Comparison of ENCODE assay signal across 21 cellular contexts in genomic region chr3:198032039-198032438, GRCh38.
A peak's percentile ranks its signal among the peaks of the same experiment; 100 is the strongest.
DNase-seq lines count a peak whose midpoint lies in the region; ATAC-seq, FAIRE-seq and TF ChIP-seq lines count a peak whose summit lies in the region.
"Had no signal": no experiment of that assay in that cellular context is flagged by ENCODE, and none has a peak within 500 bp of the region (broad histone marks: within the 10 kb centered on the region; RNA-seq: fewer than 3 reads in every experiment).

No MANE protein-coding gene starts in this region.

- H3K36me3 ChIP-seq in right atrium auricular region (no peaks in the 10 kb centered on the region), BLaER1 (no peaks in the 10 kb centered on the region; the same call in 1 of the 2 replicates), K562 (ENCODE audit: control insufficient read depth, insufficient read depth, low read length) (peaks cover 15% of the 10 kb centered on the region)
- H3K36me3 ChIP-seq: HAP-1 had no signal

- ATAC-seq in Right ventricle myocardium inferior (peak; percentile 29), K562 (peak; percentile 3; the same call in 2 of the 3 replicates), left ventricle myocardium superior (peak; percentile 26), GM19463 (IDR thresholded peaks at IDR 0.05; ENCODE audit: unreplicated experiment) (no peak)
- ATAC-seq: A549; CD8-positive, alpha-beta T cell; GM12878 had no signal

- no peak for TF ChIP-seq POLR2A in K562 (conservative IDR thresholded peaks at IDR 0.05)

- no peak for FAIRE-seq in K562 (lab: Jason Lieb, UNC)
- FAIRE-seq: A549, GM12878, GM19239 had no signal

- CTCF ChIA-PET in K562 (lab: Yijun Ruan, JAX; ENCODE audit: low intra/inter-chr PET ratio) = no interaction called here

- peak overlapping the region; percentile 21 for H3K4me2 ChIP-seq in BLaER1
- H3K4me2 ChIP-seq in K562 (ENCODE audit: insufficient read depth, low read length) = peak overlapping the region; percentile 71
- H3K4me2 ChIP-seq: A549 had no signal

- TF ChIP-seq CTCF in right atrium auricular region (IDR thresholded peaks at IDR 0.05) (no peak), K562 (IDR thresholded peaks at IDR 0.05 in 2 of 3, conservative IDR thresholded peaks at IDR 0.05 in 1 of 3; ENCODE audit: insufficient read depth in 2 of 3, low read depth in 1 of 3, low read length in 3 of 3) (no peak)

- 39% methylated on average over 6 of the region's 6 CpGs for WGBS in K562 (ENCODE audit: insufficient coverage, low coverage, missing lambda C conversion rate)

- H3K4me1 ChIP-seq in right atrium auricular region (peaks cover 0 to 7% of the 10 kb centered on the region in 2 donors), BLaER1 (peaks cover 10% of the 10 kb centered on the region), K562 (replicated peaks in 1 of 2; ENCODE audit: control insufficient read depth in 2 of 2, insufficient read depth in 2 of 2, low read length in 2 of 2) (peaks cover 17 to 50% of the 10 kb centered on the region in 2 experiments)
- H3K4me1 ChIP-seq: A549, HAP-1 had no signal

- H3K4me3 ChIP-seq in right atrium auricular region (peak overlapping the region in 1 of 2 donors; percentile 21), BLaER1 (no peak overlapping the region), K562 (no peak overlapping the region; the same call in 1 of the 2 replicates)
- H3K4me3 ChIP-seq: A549, GM12878, GM23248, HAP-1 had no signal

- TSS peak; percentile 70 for BruUV-seq in K562 (replicated peaks; lab: Mats Ljungman, UMichigan)

- no peak overlapping the region for H3K9ac ChIP-seq in BLaER1
- peak overlapping the region; percentile 4 to 60; a peak in 2 of 4 replicates for H3K9ac ChIP-seq in K562 (ENCODE audit: insufficient read depth in 1 of 2, low read depth in 2 of 2, low read length in 2 of 2)
- H3K9ac ChIP-seq: GM23248 had no signal

- intact Hi-C loops in Right ventricle myocardium inferior (cut with DNase I) = no loop called here
- intact Hi-C loops in K562 (cut with micrococcal nuclease) = no loop called here
- intact Hi-C loops in left ventricle myocardium superior (cut with micrococcal nuclease) = no loop called here

- POLR2A ChIA-PET in K562 (lab: Yijun Ruan, JAX) = interaction anchor here (1.0 kb wide), 2 partner anchors 9 to 49 kb away, joined by 3 read pairs; no protein-coding TSS in a partner anchor

- H3K27me3 ChIP-seq in right atrium auricular region (no peaks in the 10 kb centered on the region), BLaER1 (no peaks in the 10 kb centered on the region), K562 (ENCODE audit: control insufficient read depth in 2 of 2, insufficient read depth in 2 of 2, low read length in 2 of 2) (no peaks in the 10 kb centered on the region)

- no peaks in the 10 kb centered on the region for H3K9me1 ChIP-seq in K562 (ENCODE audit: control insufficient read depth, insufficient read depth, low read length)

- H2AFZ ChIP-seq in K562 (ENCODE audit: low read depth, low read length) = peak overlapping the region; percentile 94
- H2AFZ ChIP-seq: GM23248 had no signal

- H3K79me2 ChIP-seq in K562 (ENCODE audit: control insufficient read depth, insufficient read depth, low read length) = no peaks in the 10 kb centered on the region

- in situ Hi-C loops in K562 (cut with MboI) = no loop called here

- H3K9me3 ChIP-seq in right atrium auricular region = no peaks in the 10 kb centered on the region
- H3K9me3 ChIP-seq in BLaER1 = no peaks in the 10 kb centered on the region
- H3K9me3 ChIP-seq in K562 (replicated peaks; ENCODE audit: control insufficient read depth, insufficient read depth, low read depth, low read length) = no peaks in the 10 kb centered on the region
- H3K9me3 ChIP-seq: A549, HAP-1 had no signal

- no peak for DNase-seq in Right ventricle myocardium inferior (ENCODE audit: missing footprints)
- no peak for DNase-seq in right atrium auricular region (ENCODE audit: low spot score)
- no peak for DNase-seq in K562 (ENCODE audit: extremely low read depth in 1 of 4, low spot score in 3 of 4)
- DNase-seq in left ventricle myocardium superior = no peak
- no peak for DNase-seq in T-helper 9 cell
- no peak for DNase-seq in NCI-H2081 treated with DMSO at 0.1 percent for 48 hours (lab: John Stamatoyannopoulos, UW)
- DNase-seq: AML-193; CD8-positive, alpha-beta T cell; COR-L47; DMS 273 treated with DMSO at 0.1 percent for 48 hours; DMS53; DND-41; EL; GM23248 had no signal

- no peak for TF ChIP-seq RAD21 in K562 (CRISPR knock-in tag; conservative IDR thresholded peaks at IDR 0.05 in 1 of 2, IDR thresholded peaks at IDR 0.05 in 1 of 2)

- no peak for TF ChIP-seq EP300 in K562 (IDR thresholded peaks at IDR 0.05; ENCODE audit: low read length)

- H4K20me1 ChIP-seq in BLaER1 = no peaks in the 10 kb centered on the region
- no peaks in the 10 kb centered on the region for H4K20me1 ChIP-seq in K562 (replicated peaks; ENCODE audit: control insufficient read depth, insufficient read depth, low read length)

- H3K27ac ChIP-seq in right atrium auricular region (peak overlapping the region in 1 of 2 donors; percentile 9), BLaER1 (no peak overlapping the region), K562 (ENCODE audit: extremely low read depth, low read depth, low read length) (peak overlapping the region; percentile 75)
- H3K27ac ChIP-seq: 22Rv1, A549, GM23248 had no signal

TF ChIP-seq in K562, 482 proteins besides CTCF, POLR2A, EP300 and RAD21:
- no peak for TF ChIP-seq TCF15 (CRISPR knock-in tag; IDR thresholded peaks at IDR 0.05)
- TF ChIP-seq CUX1 (CRISPR knock-in tag; IDR thresholded peaks at IDR 0.05) = no peak
- no peak for TF ChIP-seq SREBF2 (CRISPR knock-in tag; IDR thresholded peaks at IDR 0.05)
- TF ChIP-seq, protein P1, sequence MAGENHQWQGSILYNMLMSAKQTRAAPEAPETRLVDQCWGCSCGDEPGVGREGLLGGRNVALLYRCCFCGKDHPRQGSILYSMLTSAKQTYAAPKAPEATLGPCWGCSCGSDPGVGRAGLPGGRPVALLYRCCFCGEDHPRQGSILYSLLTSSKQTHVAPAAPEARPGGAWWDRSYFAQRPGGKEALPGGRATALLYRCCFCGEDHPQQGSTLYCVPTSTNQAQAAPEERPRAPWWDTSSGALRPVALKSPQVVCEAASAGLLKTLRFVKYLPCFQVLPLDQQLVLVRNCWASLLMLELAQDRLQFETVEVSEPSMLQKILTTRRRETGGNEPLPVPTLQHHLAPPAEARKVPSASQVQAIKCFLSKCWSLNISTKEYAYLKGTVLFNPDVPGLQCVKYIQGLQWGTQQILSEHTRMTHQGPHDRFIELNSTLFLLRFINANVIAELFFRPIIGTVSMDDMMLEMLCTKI (IDR thresholded peaks at IDR 0.05; ENCODE audit: partially characterized antibody) = no peak
- TF ChIP-seq GABPA (tag; conservative IDR thresholded peaks at IDR 0.05; ENCODE audit: low read depth) = 0 out of 2 replicates have a peak, but pooled peaks have one; percentile 20
- TF ChIP-seq ZNF23 (CRISPR knock-in tag; IDR thresholded peaks at IDR 0.05) = no peak
- TF ChIP-seq ETV5 (CRISPR knock-in tag; IDR thresholded peaks at IDR 0.05; ENCODE audit: low read depth) = 0 out of 2 replicates have a peak, but pooled peaks have one; percentile 8
